Comparison of ENCODE assay signal across 18 cellular contexts in genomic region chr17:74697477-74697876, GRCh38. TPM values are rescaled to one million over a fixed set of nuclear protein-coding genes. Genes with fewer than 3 reads are reported as not detected.
"Had no signal": no experiment of that assay in that cellular context is flagged by ENCODE, and none has a peak within 500 bp of the region (broad histone marks: within the 10 kb centered on the region; RNA-seq: fewer than 3 reads in every experiment).

No MANE protein-coding gene starts in this region.

- ATAC-seq: effector memory CD8-positive, alpha-beta T cell; left cardiac atrium; natural killer cell; stimulated activated naive CD8-positive, alpha-beta T cell treated with anti-CD3 and anti-CD28 coated beads, Interleukin-15, amount 100 ng/mL, for 72 hours had no signal

- H3K27ac Mint-ChIP-seq: activated B cell treated with CpG ODN at 0.5 μM for 24 hours; activated CD4-positive, alpha-beta memory T cell treated with anti-CD3 and anti-CD28 coated beads for 36 hours; activated naive CD8-positive, alpha-beta T cell; activated T-helper 1 cell treated with anti-CD3 and anti-CD28 coated beads, Interleukin-12 subunit alpha, Interleukin-12 subunit beta, Interleukin-2, Interleukin-4 antibody, amounts not matched to agents 30 ng/mL and 10 ng/mL and 1 ng/mL, durations not matched to agents 14 hours and 24 hours and 36 hours; effector memory CD8-positive, alpha-beta T cell; natural killer cell; stimulated activated naive CD8-positive, alpha-beta T cell treated with anti-CD3 and anti-CD28 coated beads, Interleukin-15, amount 100 ng/mL, for 72 hours had no signal

- DNase-seq: activated B cell treated with CpG ODN at 0.5 μM for 24 hours; activated CD4-positive, alpha-beta memory T cell treated with anti-CD3 and anti-CD28 coated beads for 36 hours; activated CD4-positive, alpha-beta T cell treated with anti-CD3 and anti-CD28 coated beads for 4 hours; activated gamma-delta T cell treated with Interleukin-2 at 50 U/mL for 16 hours; activated T-cell treated with anti-CD3 and anti-CD28 coated beads for 4 hours; effector memory CD8-positive, alpha-beta T cell; foreskin fibroblast; hippocampal formation; left cardiac atrium; natural killer cell; stimulated activated naive CD8-positive, alpha-beta T cell treated with anti-CD3 and anti-CD28 coated beads, Interleukin-15, amount 100 ng/mL, for 72 hours; transverse colon had no signal

- H3K4me1 Mint-ChIP-seq: activated B cell treated with CpG ODN at 0.5 μM for 24 hours; natural killer cell; stimulated activated naive CD8-positive, alpha-beta T cell treated with anti-CD3 and anti-CD28 coated beads, Interleukin-15, amount 100 ng/mL, for 72 hours had no signal

- H3K4me3 Mint-ChIP-seq: activated B cell treated with CpG ODN at 0.5 μM for 24 hours; activated CD4-positive, alpha-beta memory T cell treated with anti-CD3 and anti-CD28 coated beads for 36 hours; activated naive CD8-positive, alpha-beta T cell; activated T-helper 1 cell treated with anti-CD3 and anti-CD28 coated beads, Interleukin-12 subunit alpha, Interleukin-12 subunit beta, Interleukin-2, Interleukin-4 antibody, amounts not matched to agents 30 ng/mL and 10 ng/mL and 1 ng/mL, durations not matched to agents 14 hours and 24 hours and 36 hours; effector memory CD8-positive, alpha-beta T cell; natural killer cell; stimulated activated naive CD8-positive, alpha-beta T cell treated with anti-CD3 and anti-CD28 coated beads, Interleukin-15, amount 100 ng/mL, for 72 hours had no signal

- H3K36me3 Mint-ChIP-seq: activated CD4-positive, alpha-beta memory T cell treated with anti-CD3 and anti-CD28 coated beads for 36 hours; activated naive CD8-positive, alpha-beta T cell; natural killer cell had no signal

- H3K9me3 Mint-ChIP-seq: activated B cell treated with CpG ODN at 0.5 μM for 24 hours; natural killer cell; stimulated activated naive CD8-positive, alpha-beta T cell treated with anti-CD3 and anti-CD28 coated beads, Interleukin-15, amount 100 ng/mL, for 72 hours had no signal

RNA-seq across cellular contexts. Expression of gene CD300LF, which starts 15.2 kb away (rescaled TPM):
- total RNA-seq: activated CD4-positive, alpha-beta memory T cell treated with anti-CD3 and anti-CD28 coated beads for 36 hours; activated T-helper 1 cell treated with anti-CD3 and anti-CD28 coated beads, Interleukin-12 subunit alpha, Interleukin-12 subunit beta, Interleukin-2, Interleukin-4 antibody, amounts not matched to agents 30 ng/mL and 10 ng/mL and 1 ng/mL, durations not matched to agents 14 hours and 24 hours and 36 hours; chondrocyte; dermis microvascular lymphatic vessel endothelial cell; glomerular endothelial cell; suprapubic skin had no signal

RNA-seq across cellular contexts. Expression of gene RAB37, which starts 39.6 kb away (rescaled TPM):
- total RNA-seq: glomerular endothelial cell had no signal
